8 cellular contexts compared by ENCODE assay signal in the genomic region with DNA sequence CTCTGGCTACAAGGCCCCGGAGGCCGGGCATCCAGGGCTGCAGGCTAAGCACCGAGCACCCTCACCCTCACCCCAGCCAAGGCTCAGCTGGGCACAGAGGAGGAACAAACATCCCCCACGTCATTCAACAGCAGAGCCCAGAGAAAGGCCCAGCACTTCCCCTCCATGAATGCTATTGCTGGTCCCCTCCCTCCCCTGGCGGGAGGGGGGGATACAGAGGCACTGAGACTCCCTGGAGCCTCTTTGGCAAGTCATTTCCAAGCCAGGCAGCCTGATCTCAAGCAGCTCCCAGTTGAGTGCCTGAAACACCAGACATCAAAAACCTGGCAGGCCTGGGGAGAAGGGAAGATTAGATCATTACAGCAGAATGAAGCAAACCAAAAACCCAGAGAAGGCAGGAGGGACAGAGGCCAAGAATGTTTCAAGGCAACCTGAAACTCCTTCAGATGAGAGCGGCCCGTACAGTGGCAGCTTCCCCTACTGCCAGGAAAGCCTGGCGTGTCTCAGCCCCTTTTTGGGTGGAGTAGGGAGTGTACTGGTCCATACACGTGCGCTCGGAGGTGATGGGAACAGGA.
DNase-seq lines count a peak whose midpoint lies in the region; ATAC-seq lines count a peak whose summit lies in the region.

No MANE protein-coding gene starts in this region.

- no peaks in the 10 kb centered on the region for H3K36me3 ChIP-seq in aorta (ENCODE audit: control insufficient read depth in 1 of 2, insufficient read depth in 2 of 2, low read length in 1 of 2)

- peak; percentile 89 for DNase-seq in GM04503 (ENCODE audit: low read depth)
- DNase-seq in NCI-H345 treated with DMSO at 0.1 percent for 48 hours (lab: John Stamatoyannopoulos, UW; ENCODE audit: unreplicated experiment), result peak; percentile 94
- DNase-seq in mucosa of gallbladder (ENCODE audit: low spot score), result peak; percentile 66
- peak; percentile 85 to 88 for DNase-seq in aorta
- no peak for DNase-seq in SIG-M5 (lab: John Stamatoyannopoulos, UW)
- no peak for DNase-seq in activated gamma-delta T cell treated with Interleukin-2 at 50 U/mL for 16 hours
- DNase-seq in activated CD4-positive, CD25-positive, alpha-beta regulatory T cell treated with anti-CD3 and anti-CD28 coated beads, Interleukin-2, amount 50 U/mL, for 72 hours, result no peak

- H3K4me3 ChIP-seq in aorta (ENCODE audit: low read length in 2 of 2), result no peak overlapping the region

- H3K27ac Mint-ChIP-seq in dendritic cell treated with granulocyte-macrophage colony-stimulating factor and Interleukin-4, amounts not matched to agents 40 ng/mL and 50 ng/mL, for 4 days, result peak overlapping the region; percentile 96

- peak; percentile 47 for ATAC-seq in aorta (ENCODE audit: low FRiP score)

- no peaks in the 10 kb centered on the region for H3K9me3 Mint-ChIP-seq in dendritic cell treated with granulocyte-macrophage colony-stimulating factor and Interleukin-4, amounts not matched to agents 40 ng/mL and 50 ng/mL, for 4 days

- intact Hi-C loops in dendritic cell treated with granulocyte-macrophage colony-stimulating factor and Interleukin-4, amounts not matched to agents 40 ng/mL and 50 ng/mL, for 4 days (cut with micrococcal nuclease), result loop anchor here (1.0 to 10.0 kb wide), 3 partner anchors 12 to 107 kb away; a partner anchor contains a TSS
- intact Hi-C loops in aorta (cut with DNase I), result loop anchor here (2.0 to 5.0 kb wide), 2 partner anchors 39 kb away; no protein-coding TSS in a partner anchor

- peaks cover 82% of the 10 kb centered on the region for H3K4me1 Mint-ChIP-seq in dendritic cell treated with granulocyte-macrophage colony-stimulating factor and Interleukin-4, amounts not matched to agents 40 ng/mL and 50 ng/mL, for 4 days (ENCODE audit: low read depth)

- peaks cover 1 to 8% of the 10 kb centered on the region in 2 donors for H3K4me1 ChIP-seq in aorta (ENCODE audit: control insufficient read depth in 1 of 2, insufficient read depth in 2 of 2, low read length in 2 of 2)

- H3K27ac ChIP-seq in aorta (ENCODE audit: low read depth in 1 of 2, low read length in 2 of 2), result peak overlapping the region; percentile 85 to 97

- WGBS in aorta, 2 donors, result 1 to 2% methylated on average over 10 to 11 of the region's 11 CpGs

- no peaks in the 10 kb centered on the region for H3K36me3 Mint-ChIP-seq in dendritic cell treated with granulocyte-macrophage colony-stimulating factor and Interleukin-4, amounts not matched to agents 40 ng/mL and 50 ng/mL, for 4 days (ENCODE audit: low read depth)

- H3K27me3 ChIP-seq in aorta (ENCODE audit: control insufficient read depth in 1 of 2, insufficient read depth in 2 of 2, low read length in 1 of 2), result no peaks in the 10 kb centered on the region

- peaks cover 22% of the 10 kb centered on the region for H3K27me3 Mint-ChIP-seq in dendritic cell treated with granulocyte-macrophage colony-stimulating factor and Interleukin-4, amounts not matched to agents 40 ng/mL and 50 ng/mL, for 4 days

- H3K4me3 Mint-ChIP-seq in dendritic cell treated with granulocyte-macrophage colony-stimulating factor and Interleukin-4, amounts not matched to agents 40 ng/mL and 50 ng/mL, for 4 days, result peak overlapping the region; percentile 41

- no peaks in the 10 kb centered on the region for H3K9me3 ChIP-seq in aorta (ENCODE audit: control insufficient read depth, low read length)

Comparison
In these comparisons a context has a peak if more than half of its experiments do, and no peak if none do; other contexts are left out.
1. DNase-seq: peak in GM04503 (single experiment), NCI-H345 treated with DMSO at 0.1 percent for 48 hours (single experiment), mucosa of gallbladder (single experiment) and aorta (2 of 2); none in SIG-M5 (single experiment), activated gamma-delta T cell treated with Interleukin-2 at 50 U/mL for 16 hours (single experiment) and activated CD4-positive, CD25-positive, alpha-beta regulatory T cell treated with anti-CD3 and anti-CD28 coated beads, Interleukin-2, amount 50 U/mL, for 72 hours (single experiment).